ENCODE assay signal across 1 cellular context in the genomic region with DNA sequence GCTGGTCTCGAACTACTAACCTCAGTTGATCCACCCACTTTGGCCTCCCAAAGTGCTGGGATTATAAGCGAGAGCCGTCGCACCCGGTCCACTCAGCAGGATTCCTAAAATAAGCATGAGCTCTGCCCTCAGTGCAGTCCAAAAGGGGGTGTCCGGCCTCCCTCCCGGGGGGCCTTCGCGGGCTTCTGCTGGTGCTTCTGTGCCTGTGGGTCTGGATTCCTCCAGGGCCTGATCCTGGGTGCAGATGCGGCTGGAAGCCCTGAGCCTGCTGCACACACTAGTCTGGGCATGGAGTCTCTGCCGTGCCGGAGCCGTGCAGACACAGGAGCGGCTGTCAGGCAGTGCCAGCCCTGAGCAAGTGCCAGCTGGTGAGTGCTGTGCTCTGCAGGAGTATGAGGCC. TPM values are rescaled to one million over a fixed set of nuclear protein-coding genes. Genes with fewer than 3 reads are reported as not detected.
"Had no signal": no experiment of that assay in that cellular context is flagged by ENCODE, and none has a peak within 500 bp of the region (broad histone marks: within the 10 kb centered on the region; RNA-seq: fewer than 3 reads in every experiment).

No MANE protein-coding gene starts in this region.

RNA-seq across cellular contexts. Expression of a gene that starts 23.5 kb away (rescaled TPM):
- total RNA-seq: activated CD4-positive, alpha-beta T cell treated with anti-CD3 and anti-CD28 coated beads, Interleukin-2, amount 10 ng/mL, durations not matched to agents 24 days and 14 days had no signal
